In the genomic region with DNA sequence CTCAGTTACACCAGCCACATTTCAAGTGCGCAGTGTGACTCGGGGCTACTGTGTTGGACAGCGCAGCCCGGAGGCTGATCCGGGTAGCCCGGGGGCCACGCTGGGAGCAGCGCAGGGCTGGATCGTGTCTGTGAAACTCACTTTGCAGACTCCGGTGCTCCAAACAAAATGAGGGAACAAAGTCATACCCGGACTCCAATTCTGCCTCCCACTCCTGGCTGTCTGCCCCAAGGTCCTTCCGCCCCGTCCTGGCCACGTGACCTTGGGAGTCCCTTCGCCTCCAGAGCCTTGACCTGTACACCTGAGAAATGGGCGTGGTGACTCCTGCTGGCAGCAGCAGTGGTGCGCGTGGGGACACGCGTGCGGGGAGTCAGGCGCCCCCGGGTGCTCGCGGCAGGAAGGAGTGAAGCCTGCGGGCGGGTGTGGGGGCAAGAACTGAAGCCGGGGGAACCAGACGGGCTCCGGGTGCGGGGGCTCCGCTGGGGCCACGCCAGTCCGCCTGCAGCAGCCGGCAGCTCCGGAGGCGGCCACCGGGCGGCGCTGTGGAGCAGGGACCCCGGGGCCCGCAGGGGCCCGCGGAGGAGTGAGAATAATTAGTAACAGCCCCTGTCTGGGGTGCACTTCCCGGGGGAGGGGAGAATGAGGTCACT, we compare ENCODE assay signal across 8 cellular contexts. TPM values are rescaled to one million over a fixed set of nuclear protein-coding genes. Genes with fewer than 3 reads are reported as not detected.
A peak's percentile ranks its signal among the peaks of the same experiment; 100 is the strongest.
DNase-seq lines count a peak whose midpoint lies in the region; ATAC-seq, FAIRE-seq and TF ChIP-seq lines count a peak whose summit lies in the region.

No MANE protein-coding gene starts in this region.

- H3K9me3 ChIP-seq in mucosa of rectum (ENCODE audit: control insufficient read depth in 2 of 2, low read length in 2 of 2) (no peaks in the 10 kb centered on the region), upper lobe of left lung (no peaks in the 10 kb centered on the region)

- FAIRE-seq in GM18507 (lab: Jason Lieb, UNC): no peak

- peaks cover 17% of the 10 kb centered on the region for H3K4me1 Mint-ChIP-seq in WTC11

- peaks cover 11% of the 10 kb centered on the region for H3K9me3 Mint-ChIP-seq in WTC11

- DNase-seq in GM18507 (ENCODE audit: extremely low spot score, insufficient read length, low read depth) (peak; percentile 48), WTC11 (ENCODE audit: low spot score) (peak; percentile 76), dorsolateral prefrontal cortex (peak in 5 of 10 donors; percentile 11 to 54 (median 31)), upper lobe of left lung (peak; percentile 31 to 89), Kasumi-1 (lab: John Stamatoyannopoulos, UW) (no peak)

- peaks cover 18% of the 10 kb centered on the region for H3K36me3 Mint-ChIP-seq in WTC11

- no peak for TF ChIP-seq POLR2A in upper lobe of left lung (IDR thresholded peaks at IDR 0.05)

- TF ChIP-seq EP300 in upper lobe of left lung (IDR thresholded peaks at IDR 0.05): no peak

- H3K36me3 ChIP-seq in mucosa of rectum (ENCODE audit: control insufficient read depth in 2 of 2, insufficient read depth in 2 of 2, low read length in 2 of 2): no peaks in the 10 kb centered on the region
- no peaks in the 10 kb centered on the region for H3K36me3 ChIP-seq in upper lobe of left lung

- H3K4me1 ChIP-seq in mucosa of rectum (ENCODE audit: control insufficient read depth in 2 of 2, insufficient read depth in 2 of 2, low read length in 2 of 2) (peaks cover 7 to 9% of the 10 kb centered on the region in 2 donors), upper lobe of left lung (peaks cover 9 to 11% (median 11%) of the 10 kb centered on the region in 4 donors)

- TF ChIP-seq CTCF in WTC11 (IDR thresholded peaks at IDR 0.05) (peak; percentile 98), dorsolateral prefrontal cortex (IDR thresholded peaks at IDR 0.05 in 54 of 56, conservative IDR thresholded peaks at IDR 0.05 in 2 of 56; ENCODE audit: low read depth in 1 of 56, partially characterized antibody in 56 of 56) (peak; percentile 51 to 92 (median 81)), upper lobe of left lung (IDR thresholded peaks at IDR 0.05) (peak; percentile 71 to 85 (median 78))

- peak overlapping the region; percentile 22 to 63 (median 48) for H3K4me3 ChIP-seq in dorsolateral prefrontal cortex
- H3K4me3 ChIP-seq in mucosa of rectum (ENCODE audit: low read length in 2 of 2): peak overlapping the region; percentile 44
- peak overlapping the region in 3 of 4 donors; percentile 13 to 39 (median 27) for H3K4me3 ChIP-seq in upper lobe of left lung

- peak overlapping the region in 1 of 2 donors; percentile 7 for H3K9ac ChIP-seq in mucosa of rectum (ENCODE audit: low read depth in 1 of 2, low read length in 2 of 2)

- H3K4me3 Mint-ChIP-seq in WTC11: no peak overlapping the region; the same call in 1 of the 2 replicates

- H3K27ac ChIP-seq in dorsolateral prefrontal cortex: peak overlapping the region in 2 of 59 donors; percentile 3 to 44
- H3K27ac ChIP-seq in mucosa of rectum (ENCODE audit: low read depth in 2 of 2, low read length in 2 of 2): no peak overlapping the region
- H3K27ac ChIP-seq in upper lobe of left lung: no peak overlapping the region

- H3K27ac Mint-ChIP-seq in WTC11: no peak overlapping the region

- CTCF ChIA-PET in WTC11 (lab: Charles Lee): interaction anchor here (1.0 to 4.2 kb wide), 13 partner anchors 10 to 360 kb away, joined by 3 to 52 read pairs (median 7); a partner anchor contains a TSS

- intact Hi-C loops in dorsolateral prefrontal cortex (cut with DNase I): loop anchor here in 1 of 2 donors (5.0 kb wide), 1 partner anchor 160 kb away; a partner anchor contains a TSS

- no peaks in the 10 kb centered on the region for H3K27me3 ChIP-seq in dorsolateral prefrontal cortex
- H3K27me3 ChIP-seq in mucosa of rectum (ENCODE audit: control insufficient read depth in 2 of 2, insufficient read depth in 2 of 2, low read length in 2 of 2): no peaks in the 10 kb centered on the region
- H3K27me3 ChIP-seq in upper lobe of left lung: no peaks in the 10 kb centered on the region

- peaks cover 4% of the 10 kb centered on the region for H3K27me3 Mint-ChIP-seq in WTC11 (ENCODE audit: low read depth)

- ATAC-seq in WTC11 (peak; percentile 63), upper lobe of left lung (ENCODE audit: low FRiP score in 2 of 2) (peak in 1 of 2 donors; percentile 48), GM19035 (IDR thresholded peaks at IDR 0.05; ENCODE audit: unreplicated experiment) (no peak), HG03196 (IDR thresholded peaks at IDR 0.05; ENCODE audit: unreplicated experiment) (no peak)

- 20 to 22% methylated on average over 19 to 31 of the region's 45 CpGs for WGBS in upper lobe of left lung, 2 donors

- POLR2A ChIA-PET in WTC11 (lab: Charles Lee): interaction anchor here (0.7 kb wide), 1 partner anchor 265 kb away, joined by 7 read pairs; no protein-coding TSS in a partner anchor

TF ChIP-seq in WTC11, 78 proteins besides CTCF, POLR2A, EP300 and RAD21 (continues in another document):
- TF ChIP-seq SMAD4 (CRISPR knock-in tag; IDR thresholded peaks at IDR 0.05): no peak
- TF ChIP-seq, protein P1, sequence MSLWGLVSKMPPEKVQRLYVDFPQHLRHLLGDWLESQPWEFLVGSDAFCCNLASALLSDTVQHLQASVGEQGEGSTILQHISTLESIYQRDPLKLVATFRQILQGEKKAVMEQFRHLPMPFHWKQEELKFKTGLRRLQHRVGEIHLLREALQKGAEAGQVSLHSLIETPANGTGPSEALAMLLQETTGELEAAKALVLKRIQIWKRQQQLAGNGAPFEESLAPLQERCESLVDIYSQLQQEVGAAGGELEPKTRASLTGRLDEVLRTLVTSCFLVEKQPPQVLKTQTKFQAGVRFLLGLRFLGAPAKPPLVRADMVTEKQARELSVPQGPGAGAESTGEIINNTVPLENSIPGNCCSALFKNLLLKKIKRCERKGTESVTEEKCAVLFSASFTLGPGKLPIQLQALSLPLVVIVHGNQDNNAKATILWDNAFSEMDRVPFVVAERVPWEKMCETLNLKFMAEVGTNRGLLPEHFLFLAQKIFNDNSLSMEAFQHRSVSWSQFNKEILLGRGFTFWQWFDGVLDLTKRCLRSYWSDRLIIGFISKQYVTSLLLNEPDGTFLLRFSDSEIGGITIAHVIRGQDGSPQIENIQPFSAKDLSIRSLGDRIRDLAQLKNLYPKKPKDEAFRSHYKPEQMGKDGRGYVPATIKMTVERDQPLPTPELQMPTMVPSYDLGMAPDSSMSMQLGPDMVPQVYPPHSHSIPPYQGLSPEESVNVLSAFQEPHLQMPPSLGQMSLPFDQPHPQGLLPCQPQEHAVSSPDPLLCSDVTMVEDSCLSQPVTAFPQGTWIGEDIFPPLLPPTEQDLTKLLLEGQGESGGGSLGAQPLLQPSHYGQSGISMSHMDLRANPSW (CRISPR knock-in tag; conservative IDR thresholded peaks at IDR 0.05; ENCODE audit: low read depth): no peak
- no peak for TF ChIP-seq SMAD3 (CRISPR knock-in tag; IDR thresholded peaks at IDR 0.05; ENCODE audit: borderline replicate concordance)
- no peak for TF ChIP-seq ZBTB21 (CRISPR knock-in tag; IDR thresholded peaks at IDR 0.05; ENCODE audit: borderline replicate concordance)
- TF ChIP-seq, protein P2, sequence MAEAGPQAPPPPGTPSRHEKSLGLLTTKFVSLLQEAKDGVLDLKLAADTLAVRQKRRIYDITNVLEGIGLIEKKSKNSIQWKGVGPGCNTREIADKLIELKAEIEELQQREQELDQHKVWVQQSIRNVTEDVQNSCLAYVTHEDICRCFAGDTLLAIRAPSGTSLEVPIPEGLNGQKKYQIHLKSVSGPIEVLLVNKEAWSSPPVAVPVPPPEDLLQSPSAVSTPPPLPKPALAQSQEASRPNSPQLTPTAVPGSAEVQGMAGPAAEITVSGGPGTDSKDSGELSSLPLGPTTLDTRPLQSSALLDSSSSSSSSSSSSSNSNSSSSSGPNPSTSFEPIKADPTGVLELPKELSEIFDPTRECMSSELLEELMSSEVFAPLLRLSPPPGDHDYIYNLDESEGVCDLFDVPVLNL (CRISPR knock-in tag; IDR thresholded peaks at IDR 0.05; ENCODE audit: borderline replicate concordance, low read depth): no peak
- TF ChIP-seq GRHL2 (CRISPR knock-in tag; IDR thresholded peaks at IDR 0.05; ENCODE audit: insufficient replicate concordance, severe bottlenecking): no peak
- TF ChIP-seq SOX15 (CRISPR knock-in tag; IDR thresholded peaks at IDR 0.05): no peak
- TF ChIP-seq CBFB (CRISPR knock-in tag; IDR thresholded peaks at IDR 0.05; ENCODE audit: low read depth): no peak
- TF ChIP-seq, protein P3, sequence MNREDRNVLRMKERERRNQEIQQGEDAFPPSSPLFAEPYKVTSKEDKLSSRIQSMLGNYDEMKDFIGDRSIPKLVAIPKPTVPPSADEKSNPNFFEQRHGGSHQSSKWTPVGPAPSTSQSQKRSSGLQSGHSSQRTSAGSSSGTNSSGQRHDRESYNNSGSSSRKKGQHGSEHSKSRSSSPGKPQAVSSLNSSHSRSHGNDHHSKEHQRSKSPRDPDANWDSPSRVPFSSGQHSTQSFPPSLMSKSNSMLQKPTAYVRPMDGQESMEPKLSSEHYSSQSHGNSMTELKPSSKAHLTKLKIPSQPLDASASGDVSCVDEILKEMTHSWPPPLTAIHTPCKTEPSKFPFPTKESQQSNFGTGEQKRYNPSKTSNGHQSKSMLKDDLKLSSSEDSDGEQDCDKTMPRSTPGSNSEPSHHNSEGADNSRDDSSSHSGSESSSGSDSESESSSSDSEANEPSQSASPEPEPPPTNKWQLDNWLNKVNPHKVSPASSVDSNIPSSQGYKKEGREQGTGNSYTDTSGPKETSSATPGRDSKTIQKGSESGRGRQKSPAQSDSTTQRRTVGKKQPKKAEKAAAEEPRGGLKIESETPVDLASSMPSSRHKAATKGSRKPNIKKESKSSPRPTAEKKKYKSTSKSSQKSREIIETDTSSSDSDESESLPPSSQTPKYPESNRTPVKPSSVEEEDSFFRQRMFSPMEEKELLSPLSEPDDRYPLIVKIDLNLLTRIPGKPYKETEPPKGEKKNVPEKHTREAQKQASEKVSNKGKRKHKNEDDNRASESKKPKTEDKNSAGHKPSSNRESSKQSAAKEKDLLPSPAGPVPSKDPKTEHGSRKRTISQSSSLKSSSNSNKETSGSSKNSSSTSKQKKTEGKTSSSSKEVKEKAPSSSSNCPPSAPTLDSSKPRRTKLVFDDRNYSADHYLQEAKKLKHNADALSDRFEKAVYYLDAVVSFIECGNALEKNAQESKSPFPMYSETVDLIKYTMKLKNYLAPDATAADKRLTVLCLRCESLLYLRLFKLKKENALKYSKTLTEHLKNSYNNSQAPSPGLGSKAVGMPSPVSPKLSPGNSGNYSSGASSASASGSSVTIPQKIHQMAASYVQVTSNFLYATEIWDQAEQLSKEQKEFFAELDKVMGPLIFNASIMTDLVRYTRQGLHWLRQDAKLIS (CRISPR knock-in tag; IDR thresholded peaks at IDR 0.05; ENCODE audit: borderline replicate concordance): no peak

RNA-seq across cellular contexts. Expression of a gene that starts 42.4 kb away (rescaled TPM):
- total RNA-seq in WTC11 (2021): 3.1 to 3.3 TPM (median 3.2 TPM) in 3 replicates
- total RNA-seq in dorsolateral prefrontal cortex: 100 to 1,000 TPM in 35 of 120 experiments, 10 to 100 TPM in 85; 21.0 to 129 (median 87.1) TPM
- total RNA-seq in upper lobe of left lung: not detected

RNA-seq across cellular contexts. Expression of a gene that starts 55.3 kb away (rescaled TPM):
- total RNA-seq in WTC11 (2021) (5.7 to 10.3 TPM (median 7.7 TPM) in 3 replicates), dorsolateral prefrontal cortex (1 to 10 TPM in 88 of 120 experiments, under 1 TPM in 30, not detected in 2; 0.35 to 4.3 (median 1.4) TPM), upper lobe of left lung (10 to 100 TPM in 2 of 6 donors, 1 to 10 TPM in 4; 7.3 to 14.2 (median 9.7) TPM)

Comparison
In these comparisons a context has a peak if more than half of its experiments do, and no peak if none do; other contexts are left out.
1. DNase-seq: peak in GM18507 (single experiment), WTC11 (single experiment) and upper lobe of left lung (2 of 2); none in Kasumi-1 (0 of 2).
2. Peak in every context shown above with its lines, with median percentiles within 50 percentile points of each other: CTCF ChIP-seq and H3K4me3 ChIP-seq.